Comparison of ENCODE assay signal across 8 cellular contexts in genomic region chr10:87863102-87863943, GRCh38. TPM values are rescaled to one million over a fixed set of nuclear protein-coding genes. Genes with fewer than 3 reads are reported as not detected.
A peak's percentile ranks its signal among the peaks of the same experiment; 100 is the strongest.
DNase-seq lines count a peak whose midpoint lies in the region; ATAC-seq and TF ChIP-seq lines count a peak whose summit lies in the region.

TSS of gene KLLN (minus strand) at chr10:87863533. CDS start at chr10:87862487, 1,046 bp downstream.
TSS of gene PTEN (plus strand) at chr10:87863625. CDS start at chr10:87864470, 845 bp downstream.

- TF ChIP-seq EP300 in upper lobe of left lung (IDR thresholded peaks at IDR 0.05) = peak in 1 of 4 donors; percentile 74

- no peak for TF ChIP-seq CTCF in GM10248 (IDR thresholded peaks at IDR 0.05; ENCODE audit: control extremely low read depth, extremely low read depth, low read depth, missing control alignments)
- TF ChIP-seq CTCF in left ventricle myocardium inferior (IDR thresholded peaks at IDR 0.05; ENCODE audit: borderline replicate concordance) = no peak
- no peak for TF ChIP-seq CTCF in progenitor cell of endocrine pancreas (IDR thresholded peaks at IDR 0.05; ENCODE audit: unreplicated experiment)
- no peak for TF ChIP-seq CTCF in upper lobe of left lung (IDR thresholded peaks at IDR 0.05)

- peak in 3 of 4 donors; percentile 80 to 97 (median 86) for TF ChIP-seq POLR2A in upper lobe of left lung (IDR thresholded peaks at IDR 0.05)

- intact Hi-C loops in left ventricle myocardium inferior (cut with micrococcal nuclease) = loop anchor here (10.0 kb wide), 3 partner anchors 91 to 391 kb away; no protein-coding TSS in a partner anchor

- H3K4me1 ChIP-seq in left ventricle myocardium inferior = peaks cover 72% of the 10 kb centered on the region
- H3K4me1 ChIP-seq in upper lobe of left lung = peaks cover 0 to 20% (median 17%) of the 10 kb centered on the region in 4 donors

- peak; percentile 85 for DNase-seq in GM10248 (ENCODE audit: extremely low spot score)
- DNase-seq in NCI-H1436 treated with DMSO at 0.1 percent for 48 hours (lab: John Stamatoyannopoulos, UW) = peak; percentile 49
- peak; percentile 90 for DNase-seq in amniotic stem cell (lab: John Stamatoyannopoulos, UW)
- peak; percentile 93 for DNase-seq in left ventricle myocardium inferior
- peak; percentile 82 for DNase-seq in progenitor cell of endocrine pancreas (ENCODE audit: low spot score, unreplicated experiment)
- peak; percentile 92 to 97 for DNase-seq in upper lobe of left lung

- POLR2A ChIA-PET in GM10248 (lab: Yijun Ruan, JAX) = interaction anchor here (0.6 to 1.3 kb wide), 4 partner anchors 11 to 202 kb away, joined by 3 to 4 read pairs (median 3); no protein-coding TSS in a partner anchor

- peak within 1 kb of the TSS; percentile 86 for H3K4me3 ChIP-seq in left ventricle myocardium inferior
- H3K4me3 ChIP-seq in upper lobe of left lung = peak within 1 kb of the TSS; percentile 68 to 97 (median 80)

- peak within 1 kb of the TSS; percentile 93 for H3K27ac Mint-ChIP-seq in T-helper 1 cell treated with Interleukin-12 subunit alpha and Interleukin-12 subunit beta and Interleukin-4 antibody, amounts not matched to agents 30 μg/mL and 1 μg/mL, for 36 hours
- peak within 1 kb of the TSS; percentile 99 for H3K27ac Mint-ChIP-seq in progenitor cell of endocrine pancreas

- no peaks in the 10 kb centered on the region for H3K9me3 Mint-ChIP-seq in T-helper 1 cell treated with Interleukin-12 subunit alpha and Interleukin-12 subunit beta and Interleukin-4 antibody, amounts not matched to agents 30 μg/mL and 1 μg/mL, for 36 hours
- no peaks in the 10 kb centered on the region for H3K9me3 Mint-ChIP-seq in progenitor cell of endocrine pancreas (ENCODE audit: low read depth)

- CTCF ChIA-PET in GM10248 (lab: Yijun Ruan, JAX) = interaction anchor here (0.8 to 3.3 kb wide), 10 partner anchors 11 to 523 kb away, joined by 3 to 10 read pairs (median 4); partner anchors contain the start of gene ATAD1

- H3K4me3 Mint-ChIP-seq in T-helper 1 cell treated with Interleukin-12 subunit alpha and Interleukin-12 subunit beta and Interleukin-4 antibody, amounts not matched to agents 30 μg/mL and 1 μg/mL, for 36 hours = peak within 1 kb of the TSS; percentile 97
- H3K4me3 Mint-ChIP-seq in progenitor cell of endocrine pancreas (ENCODE audit: low read depth) = peak within 1 kb of the TSS; percentile 96

- H3K27me3 ChIP-seq in left ventricle myocardium inferior (ENCODE audit: low read depth) (no peaks in the 10 kb centered on the region), upper lobe of left lung (no peaks in the 10 kb centered on the region)

- H3K27me3 Mint-ChIP-seq in T-helper 1 cell treated with Interleukin-12 subunit alpha and Interleukin-12 subunit beta and Interleukin-4 antibody, amounts not matched to agents 30 μg/mL and 1 μg/mL, for 36 hours (ENCODE audit: low read depth) = peaks cover 4% of the 10 kb centered on the region
- H3K27me3 Mint-ChIP-seq in progenitor cell of endocrine pancreas = no peaks in the 10 kb centered on the region

- WGBS in upper lobe of left lung, 2 donors = 0 to 1% methylated on average over 46 of the region's 88 CpGs

- H3K36me3 ChIP-seq in left ventricle myocardium inferior (no peaks in the 10 kb centered on the region), upper lobe of left lung (no peaks in the 10 kb centered on the region)

- H3K27ac ChIP-seq in left ventricle myocardium inferior (replicated peaks) (peak within 1 kb of the TSS; percentile 100), upper lobe of left lung (peak within 1 kb of the TSS; percentile 97 to 100 (median 98))

- peaks cover 40% of the 10 kb centered on the region for H3K4me1 Mint-ChIP-seq in T-helper 1 cell treated with Interleukin-12 subunit alpha and Interleukin-12 subunit beta and Interleukin-4 antibody, amounts not matched to agents 30 μg/mL and 1 μg/mL, for 36 hours (ENCODE audit: low read depth)
- H3K4me1 Mint-ChIP-seq in progenitor cell of endocrine pancreas (ENCODE audit: low read depth) = peaks cover 32% of the 10 kb centered on the region

- H3K9me3 ChIP-seq in left ventricle myocardium inferior (replicated peaks) (no peaks in the 10 kb centered on the region), upper lobe of left lung (no peaks in the 10 kb centered on the region)

- peaks cover 19% of the 10 kb centered on the region for H3K36me3 Mint-ChIP-seq in T-helper 1 cell treated with Interleukin-12 subunit alpha and Interleukin-12 subunit beta and Interleukin-4 antibody, amounts not matched to agents 30 μg/mL and 1 μg/mL, for 36 hours (ENCODE audit: low read depth)
- H3K36me3 Mint-ChIP-seq in progenitor cell of endocrine pancreas (ENCODE audit: insufficient read depth) = peaks cover 1% of the 10 kb centered on the region

- ATAC-seq in HG02610 (IDR thresholded peaks at IDR 0.05; ENCODE audit: unreplicated experiment) (peak; percentile 46), upper lobe of left lung (ENCODE audit: low FRiP score in 2 of 2) (peak; percentile 87 to 88)

RNA-seq across cellular contexts. Expression of gene KLLN, which starts in this region (rescaled TPM):
- 0.19 TPM for total RNA-seq in left ventricle myocardium inferior
- 0.53 and 0.87 TPM in 2 replicates for total RNA-seq in progenitor cell of endocrine pancreas
- under 1 TPM in 4 of 6 donors, not detected in 2; 0.20 to 0.54 (median 0.44) TPM for total RNA-seq in upper lobe of left lung

RNA-seq across cellular contexts. Expression of gene PTEN, which starts in this region (rescaled TPM):
- total RNA-seq in left ventricle myocardium inferior (49.9 TPM), progenitor cell of endocrine pancreas (66.7 and 71.0 TPM in 2 replicates), upper lobe of left lung (100 to 1,000 TPM in 3 of 6 donors, 10 to 100 TPM in 3; 63.3 to 177 (median 99.0) TPM)

Comparison
In these comparisons a context has a peak if more than half of its experiments do, and no peak if none do; other contexts are left out.
1. Peak in every context shown above with its lines: DNase-seq, ATAC-seq, H3K4me3 ChIP-seq and H3K27ac ChIP-seq.